Comparison of ENCODE assay signal across 12 cellular contexts in genomic region chr5:112077180-112077579, GRCh38.
DNase-seq lines count a peak whose midpoint lies in the region; ATAC-seq lines count a peak whose summit lies in the region.
"Had no signal": no experiment of that assay in that cellular context is flagged by ENCODE, and none has a peak within 500 bp of the region (broad histone marks: within the 10 kb centered on the region; RNA-seq: fewer than 3 reads in every experiment).

No MANE protein-coding gene starts in this region.

- H3K23ac ChIP-seq in mesenchymal stem cell (ENCODE audit: low read length in 2 of 2), result no peak overlapping the region

- no peak overlapping the region for H2BK5ac ChIP-seq in mesenchymal stem cell (ENCODE audit: low read depth, low read length, poor library complexity, severe bottlenecking)

- H3K27me3 ChIP-seq in mesenchymal stem cell (ENCODE audit: control insufficient read depth in 1 of 2, insufficient read depth in 1 of 2, low read length in 2 of 2), result no peaks in the 10 kb centered on the region
- H3K27me3 ChIP-seq: body of pancreas had no signal

- H3K4me3 ChIP-seq in mesenchymal stem cell (ENCODE audit: insufficient read depth in 1 of 2, low read depth in 1 of 2, low read length in 2 of 2), result no peak overlapping the region
- H3K4me3 ChIP-seq: body of pancreas had no signal

- no peaks in the 10 kb centered on the region for H3K4me1 ChIP-seq in mesenchymal stem cell (ENCODE audit: control insufficient read depth, insufficient read depth, low read depth, low read length)
- H3K4me1 ChIP-seq: body of pancreas had no signal

- intact Hi-C loops in left ventricle myocardium superior (cut with micrococcal nuclease), result no loop called here

- no CpG with 5 or more reads among the region's 1 CpG for WGBS in mesenchymal stem cell

- no peaks in the 10 kb centered on the region for H3K9me3 ChIP-seq in mesenchymal stem cell (ENCODE audit: control insufficient read depth, low read length)
- H3K9me3 ChIP-seq: body of pancreas had no signal

- H4K8ac ChIP-seq in mesenchymal stem cell (ENCODE audit: low read length), result no peak overlapping the region

- H3K27ac ChIP-seq in mesenchymal stem cell (ENCODE audit: low read length, poor library complexity, severe bottlenecking), result no peak overlapping the region
- H3K27ac ChIP-seq: body of pancreas had no signal

- DNase-seq in mesenchymal stem cell, result peak; percentile 48
- no peak for DNase-seq in activated T-cell treated with anti-CD3 and anti-CD28 coated beads, Interleukin-2, amount 50 U/mL, for 48 hours
- no peak for DNase-seq in stimulated activated CD4-positive, alpha-beta T cell treated with anti-CD3 and anti-CD28 coated beads, Interleukin-12 subunit alpha, Interleukin-12 subunit beta, amount 100 ng/mL, for 4 hours
- DNase-seq in left ventricle myocardium superior, result no peak
- DNase-seq: body of pancreas, DMS 273 treated with DMSO at 0.1 percent for 48 hours, NCI-H2107 had no signal

- H2AK5ac ChIP-seq in mesenchymal stem cell (ENCODE audit: low read length, severe bottlenecking), result no peak overlapping the region

- H2BK12ac ChIP-seq in mesenchymal stem cell (ENCODE audit: low read length in 2 of 2), result no peak overlapping the region

- peak; percentile 83 for ATAC-seq in GM18868 (IDR thresholded peaks at IDR 0.05; ENCODE audit: unreplicated experiment)
- ATAC-seq in GM21717 (IDR thresholded peaks at IDR 0.05; ENCODE audit: unreplicated experiment), result peak; percentile 91
- ATAC-seq in HG03469 (IDR thresholded peaks at IDR 0.05; ENCODE audit: unreplicated experiment), result peak; percentile 81
- no peak for ATAC-seq in left ventricle myocardium superior
- ATAC-seq: body of pancreas, esophagus mucosa, left lobe of liver had no signal

- no peaks in the 10 kb centered on the region for H3K79me1 ChIP-seq in mesenchymal stem cell (replicated peaks; ENCODE audit: low read length, poor library complexity, severe bottlenecking)

- no peak overlapping the region for H3K4me2 ChIP-seq in mesenchymal stem cell (ENCODE audit: low read length, poor library complexity, severe bottlenecking)

- H3K9ac ChIP-seq in mesenchymal stem cell (ENCODE audit: low read length), result no peak overlapping the region

- H3K14ac ChIP-seq in mesenchymal stem cell (ENCODE audit: low read length in 2 of 2), result no peak overlapping the region

- H2AFZ ChIP-seq in mesenchymal stem cell (ENCODE audit: low read depth, low read length), result no peak overlapping the region

- no peak overlapping the region for H3K4ac ChIP-seq in mesenchymal stem cell (ENCODE audit: low read depth in 1 of 2, low read length in 2 of 2)

- no peaks in the 10 kb centered on the region for H3K36me3 ChIP-seq in mesenchymal stem cell (ENCODE audit: control insufficient read depth in 1 of 2, insufficient read depth in 2 of 2, low read depth in 1 of 2, low read length in 2 of 2)

- H4K91ac ChIP-seq in mesenchymal stem cell (ENCODE audit: low read length), result no peak overlapping the region

- H3K18ac ChIP-seq in mesenchymal stem cell (ENCODE audit: low read depth in 1 of 2, low read length in 2 of 2), result no peak overlapping the region

- no peak overlapping the region for H2BK120ac ChIP-seq in mesenchymal stem cell (ENCODE audit: low read depth, low read length)

- H2BK15ac ChIP-seq in mesenchymal stem cell (ENCODE audit: low read depth, poor library complexity, severe bottlenecking), result no peak overlapping the region
